ENCODE assay signal across 8 cellular contexts in genomic region chr1:161749509-161750407, GRCh38. TPM values are rescaled to one million over a fixed set of nuclear protein-coding genes. Genes with fewer than 3 reads are reported as not detected.
DNase-seq lines count a peak whose midpoint lies in the region; ATAC-seq and TF ChIP-seq lines count a peak whose summit lies in the region.

Gene DUSP12, plus strand, starts transcription at chr1:161749786. Its CDS starts 16 bp downstream, at chr1:161749802.

- peaks cover 0 to 33% of the 10 kb centered on the region in 2 donors for H3K36me3 ChIP-seq in psoas muscle (ENCODE audit: insufficient read depth in 1 of 2, low read depth in 1 of 2)
- H3K36me3 ChIP-seq in uterus, result no peaks in the 10 kb centered on the region

- 0% methylated on average over 63 to 65 of the region's 65 CpGs for WGBS in psoas muscle, 3 donors

- H3K27me3 ChIP-seq in psoas muscle (ENCODE audit: insufficient read depth in 3 of 3, low read length in 2 of 3), result peaks cover 0 to 18% (median 0%) of the 10 kb centered on the region in 3 donors
- no peaks in the 10 kb centered on the region for H3K27me3 ChIP-seq in uterus

- TF ChIP-seq POLR2A in uterus (IDR thresholded peaks at IDR 0.05), result peak in 1 of 2 donors; percentile 51

- in situ Hi-C loops in GM13977 (cut with MboI; ENCODE audit: low pct_unique_long_range_greater_than_20kb, low sequenced_read_pairs, unreplicated experiment), result loop anchor here (10.0 to 25.0 kb wide), 2 partner anchors 112 to 265 kb away; partner anchors contain the start of gene FCGR3B

- intact Hi-C loops in left ventricle myocardium superior (cut with micrococcal nuclease), result loop anchor here (10.0 kb wide), 1 partner anchor 265 kb away; no protein-coding TSS in a partner anchor
- intact Hi-C loops in psoas muscle (cut with DNase I), result loop anchor here in 1 of 2 donors (10.0 kb wide), 1 partner anchor 345 kb away; no protein-coding TSS in a partner anchor
- intact Hi-C loops in uterus (cut with DNase I; ENCODE audit: low total_unique reads), result loop anchor here (10.0 kb wide), 1 partner anchor 265 kb away; no protein-coding TSS in a partner anchor

- peak; percentile 82 for DNase-seq in GM13977 (ENCODE audit: low spot score)
- DNase-seq in NCI-H1694 (lab: John Stamatoyannopoulos, UW), result peak; percentile 92
- DNase-seq in T-helper 2 cell, result peak; percentile 51 to 93 (median 82)
- DNase-seq in left ventricle myocardium superior, result peak; percentile 95
- DNase-seq in psoas muscle, result peak; percentile 93 to 97
- DNase-seq in uterus, result peak; percentile 91 to 93

- H3K4me3 ChIP-seq in psoas muscle (peak within 1 kb of the TSS; percentile 77), uterus (peak within 1 kb of the TSS; percentile 92 to 98)

- ATAC-seq in HG02870 (IDR thresholded peaks at IDR 0.05; ENCODE audit: unreplicated experiment) (peak; percentile 90), left ventricle myocardium superior (peak; percentile 100), psoas muscle (peak; percentile 98 to 100 (median 100))

- H3K27ac ChIP-seq in angular gyrus (ENCODE audit: low read depth, low read length) (peak within 1 kb of the TSS; percentile 81), psoas muscle (peak within 1 kb of the TSS; percentile 78), uterus (peak within 1 kb of the TSS; percentile 89 to 90)

- TF ChIP-seq CTCF in GM13977 (IDR thresholded peaks at IDR 0.05; ENCODE audit: extremely low read depth, insufficient read depth, missing control alignments), result peak; percentile 56
- TF ChIP-seq CTCF in psoas muscle (IDR thresholded peaks at IDR 0.05), result no peak
- peak in 1 of 4 experiments; percentile 25 for TF ChIP-seq CTCF in uterus (IDR thresholded peaks at IDR 0.05)

- peaks cover 9% of the 10 kb centered on the region for H3K4me1 ChIP-seq in psoas muscle
- no peaks in the 10 kb centered on the region for H3K4me1 ChIP-seq in uterus

- H3K9me3 ChIP-seq in psoas muscle (no peaks in the 10 kb centered on the region), uterus (no peaks in the 10 kb centered on the region)

RNA-seq across cellular contexts. Expression of gene DUSP12, which starts in this region (rescaled TPM):
- total RNA-seq in left ventricle myocardium superior, result 8.3 TPM
- 10 to 100 TPM in 1 of 4 donors, 1 to 10 TPM in 3; 4.4 to 10.9 (median 5.6) TPM for total RNA-seq in psoas muscle
- 10 to 100 TPM in 2 of 3 donors, 1 to 10 TPM in 1; 9.9 to 15.3 (median 10.6) TPM for polyA plus RNA-seq in psoas muscle
- 10 to 100 TPM; 16.4 to 62.7 (median 29.3) TPM for total RNA-seq in uterus

Comparison
In these comparisons a context has a peak if more than half of its experiments do, and no peak if none do; other contexts are left out.
1. Peak in every context shown above with its lines: DNase-seq, ATAC-seq, H3K4me3 ChIP-seq and H3K27ac ChIP-seq.